In the genomic region with DNA sequence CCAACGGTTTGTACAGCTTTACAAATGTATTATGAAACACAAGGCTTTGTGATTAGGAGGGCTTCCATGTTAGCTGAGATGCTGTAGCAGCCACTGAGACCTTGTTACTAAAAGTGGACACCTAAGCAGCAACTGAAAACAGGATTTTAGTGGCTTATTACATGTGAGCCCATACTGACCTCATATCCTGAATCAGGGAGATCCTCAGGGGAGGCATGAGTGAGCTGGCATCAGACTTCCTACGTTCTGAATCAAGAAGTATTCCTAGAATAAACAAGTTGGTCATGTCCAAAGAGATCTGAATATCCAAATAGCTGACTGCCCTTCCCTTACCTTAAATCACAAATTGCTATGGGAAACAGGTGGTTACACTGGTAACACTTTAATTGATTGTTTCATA, we compare ENCODE assay signal across 21 cellular contexts. TPM values are rescaled to one million over a fixed set of nuclear protein-coding genes. Genes with fewer than 3 reads are reported as not detected.
A peak's percentile ranks its signal among the peaks of the same experiment; 100 is the strongest.
DNase-seq lines count a peak whose midpoint lies in the region; ATAC-seq and TF ChIP-seq lines count a peak whose summit lies in the region.
"Had no signal": no experiment of that assay in that cellular context is flagged by ENCODE, and none has a peak within 500 bp of the region (broad histone marks: within the 10 kb centered on the region; RNA-seq: fewer than 3 reads in every experiment).

No MANE protein-coding gene starts in this region.

- DNase-seq in H4 (ENCODE audit: low spot score) (peak; percentile 43), amniotic stem cell (lab: John Stamatoyannopoulos, UW) (peak; percentile 53), fibroblast of villous mesenchyme (ENCODE audit: low read depth) (peak; percentile 48), stromal cell of bone marrow (ENCODE audit: low read depth) (peak; percentile 92), NCI-H1930 (lab: John Stamatoyannopoulos, UW) (no peak)
- no peak for DNase-seq in naive thymus-derived CD8-positive, alpha-beta T cell
- DNase-seq in activated CD4-positive, alpha-beta T cell treated with anti-CD3 and anti-CD28 coated beads for 36 hours, result no peak
- DNase-seq: activated T-cell treated with anti-CD3 and anti-CD28 coated beads, Interleukin-2, amount 50 U/mL, for 48 hours; amygdala; effector CD8-positive, alpha-beta T cell; GF-D8; heart right ventricle; NCI-H1436 treated with DMSO at 0.1 percent for 48 hours; NCI-H510A; nephron progenitor cell; PC-9; stimulated activated CD4-positive, alpha-beta T cell treated with anti-CD3 and anti-CD28 coated beads, Interleukin-4, amount 100 ng/mL, for 1 hour; uterus had no signal

- TF ChIP-seq CTCF in fibroblast of villous mesenchyme (IDR thresholded peaks at IDR 0.05; ENCODE audit: insufficient read depth, low read depth, low read length), result no peak

- POLR2A ChIA-PET in naive thymus-derived CD8-positive, alpha-beta T cell (lab: Charles Lee), result no interaction called here
- POLR2A ChIA-PET in activated CD4-positive, alpha-beta T cell treated with anti-CD3 and anti-CD28 coated beads for 36 hours (lab: Charles Lee), result no interaction called here

- no peak overlapping the region for H3K4me3 Mint-ChIP-seq in naive thymus-derived CD8-positive, alpha-beta T cell
- no peak overlapping the region for H3K4me3 Mint-ChIP-seq in activated CD4-positive, alpha-beta T cell treated with anti-CD3 and anti-CD28 coated beads for 36 hours
- H3K4me3 Mint-ChIP-seq: nephron progenitor cell had no signal

- H3K4me1 Mint-ChIP-seq in naive thymus-derived CD8-positive, alpha-beta T cell, result peaks cover 0 to 15% (median 4%) of the 10 kb centered on the region in 4 donors
- peaks cover 7% of the 10 kb centered on the region for H3K4me1 Mint-ChIP-seq in activated CD4-positive, alpha-beta T cell treated with anti-CD3 and anti-CD28 coated beads for 36 hours
- H3K4me1 Mint-ChIP-seq: nephron progenitor cell had no signal

- H3K4me3 ChIP-seq in fibroblast of villous mesenchyme (ENCODE audit: low read depth, low read length), result no peak overlapping the region
- H3K4me3 ChIP-seq: heart right ventricle, K562, PC-9, right atrium auricular region, uterus had no signal

- peak overlapping the region in 2 of 10 donors; percentile 7 to 25 for H3K27ac Mint-ChIP-seq in naive thymus-derived CD8-positive, alpha-beta T cell
- H3K27ac Mint-ChIP-seq in activated CD4-positive, alpha-beta T cell treated with anti-CD3 and anti-CD28 coated beads for 36 hours, result no peak overlapping the region
- H3K27ac Mint-ChIP-seq: nephron progenitor cell had no signal

- H3K27me3 Mint-ChIP-seq in naive thymus-derived CD8-positive, alpha-beta T cell, result no peaks in the 10 kb centered on the region
- H3K27me3 Mint-ChIP-seq in activated CD4-positive, alpha-beta T cell treated with anti-CD3 and anti-CD28 coated beads for 36 hours, result no peaks in the 10 kb centered on the region

- H3K36me3 Mint-ChIP-seq in naive thymus-derived CD8-positive, alpha-beta T cell, result peaks cover 4 to 83% (median 23%) of the 10 kb centered on the region in 3 donors
- H3K36me3 Mint-ChIP-seq in activated CD4-positive, alpha-beta T cell treated with anti-CD3 and anti-CD28 coated beads for 36 hours (ENCODE audit: low read depth), result peaks cover 19% of the 10 kb centered on the region

- H3K9me3 Mint-ChIP-seq in naive thymus-derived CD8-positive, alpha-beta T cell, result no peaks in the 10 kb centered on the region
- no peaks in the 10 kb centered on the region for H3K9me3 Mint-ChIP-seq in activated CD4-positive, alpha-beta T cell treated with anti-CD3 and anti-CD28 coated beads for 36 hours (ENCODE audit: low read depth)
- H3K9me3 Mint-ChIP-seq: nephron progenitor cell had no signal

- CTCF ChIA-PET in activated CD4-positive, alpha-beta T cell treated with anti-CD3 and anti-CD28 coated beads for 36 hours (lab: Charles Lee), result interaction anchor here (0.6 to 2.8 kb wide), 4 partner anchors 13 to 339 kb away, joined by 3 to 14 read pairs (median 3); no protein-coding TSS in a partner anchor

- intact Hi-C loops in activated CD4-positive, alpha-beta T cell treated with anti-CD3 and anti-CD28 coated beads for 36 hours (cut with DNase I, micrococcal nuclease), result no loop called here

- ATAC-seq in naive thymus-derived CD8-positive, alpha-beta T cell, result no peak
- no peak for ATAC-seq in activated CD4-positive, alpha-beta T cell treated with anti-CD3 and anti-CD28 coated beads for 36 hours
- ATAC-seq: heart right ventricle, K562 had no signal

RNA-seq across cellular contexts. Expression of a gene that starts 59.1 kb away (rescaled TPM):
- 0.10 TPM in 1 of 2 replicates, not detected in the other for total RNA-seq in H4 (2014; rRNA removed; shearing (Covaris generic))
- total RNA-seq in fibroblast of villous mesenchyme, result 0.97 and 1.3 TPM in 2 replicates
- total RNA-seq in naive thymus-derived CD8-positive, alpha-beta T cell, result under 1 TPM in 1 of 2 experiments, not detected in 1; 0.96 TPM
- polyA plus RNA-seq in naive thymus-derived CD8-positive, alpha-beta T cell, result not detected
- total RNA-seq in activated CD4-positive, alpha-beta T cell treated with anti-CD3 and anti-CD28 coated beads for 36 hours, result not detected
- total RNA-seq: PC-9; T-helper 1 cell treated with Interleukin-12 subunit alpha and Interleukin-12 subunit beta and Interleukin-4 antibody, amounts not matched to agents 30 ng/mL and 1 ng/mL, for 36 hours had no signal

Comparison
In these comparisons a context has a peak if more than half of its experiments do, and no peak if none do; other contexts are left out.
1. DNase-seq: peak in H4 (single experiment), amniotic stem cell (single experiment), fibroblast of villous mesenchyme (single experiment) and stromal cell of bone marrow (single experiment); none in naive thymus-derived CD8-positive, alpha-beta T cell (0 of 10), activated CD4-positive, alpha-beta T cell treated with anti-CD3 and anti-CD28 coated beads for 36 hours (single experiment) and NCI-H1930 (0 of 2).